ENCODE assay signal across 1 cellular context in genomic region chr19:39133431-39134270, GRCh38.
TF ChIP-seq lines count a peak whose summit lies in the region.

No MANE protein-coding gene starts in this region.

TF ChIP-seq in HEK293, 187 proteins besides CTCF, POLR2A, EP300 and RAD21 (continued from another document):
- TF ChIP-seq ZNF518A (tag by site-specific recombination; conservative IDR thresholded peaks at IDR 0.05; ENCODE audit: low read depth) (no peak), SP2 (tag by site-specific recombination; IDR thresholded peaks at IDR 0.05) (no peak), ZNF394 (tag by site-specific recombination; IDR thresholded peaks at IDR 0.05; ENCODE audit: borderline replicate concordance) (no peak), ZNF24 (tag by site-specific recombination; IDR thresholded peaks at IDR 0.05) (no peak), ZIC2 (tag by site-specific recombination; IDR thresholded peaks at IDR 0.05) (0 out of 2 replicates have a peak, but pooled peaks have one; percentile 18), YY2 (tag by site-specific recombination; IDR thresholded peaks at IDR 0.05) (no peak), ZBTB20 (tag by site-specific recombination; IDR thresholded peaks at IDR 0.05) (peak; percentile 62), ZNF324 (tag by site-specific recombination; IDR thresholded peaks at IDR 0.05) (no peak), ZFHX2 (tag by site-specific recombination; conservative IDR thresholded peaks at IDR 0.05) (peak; percentile 95)
